1 cellular context compared by ENCODE assay signal in the genomic region with DNA sequence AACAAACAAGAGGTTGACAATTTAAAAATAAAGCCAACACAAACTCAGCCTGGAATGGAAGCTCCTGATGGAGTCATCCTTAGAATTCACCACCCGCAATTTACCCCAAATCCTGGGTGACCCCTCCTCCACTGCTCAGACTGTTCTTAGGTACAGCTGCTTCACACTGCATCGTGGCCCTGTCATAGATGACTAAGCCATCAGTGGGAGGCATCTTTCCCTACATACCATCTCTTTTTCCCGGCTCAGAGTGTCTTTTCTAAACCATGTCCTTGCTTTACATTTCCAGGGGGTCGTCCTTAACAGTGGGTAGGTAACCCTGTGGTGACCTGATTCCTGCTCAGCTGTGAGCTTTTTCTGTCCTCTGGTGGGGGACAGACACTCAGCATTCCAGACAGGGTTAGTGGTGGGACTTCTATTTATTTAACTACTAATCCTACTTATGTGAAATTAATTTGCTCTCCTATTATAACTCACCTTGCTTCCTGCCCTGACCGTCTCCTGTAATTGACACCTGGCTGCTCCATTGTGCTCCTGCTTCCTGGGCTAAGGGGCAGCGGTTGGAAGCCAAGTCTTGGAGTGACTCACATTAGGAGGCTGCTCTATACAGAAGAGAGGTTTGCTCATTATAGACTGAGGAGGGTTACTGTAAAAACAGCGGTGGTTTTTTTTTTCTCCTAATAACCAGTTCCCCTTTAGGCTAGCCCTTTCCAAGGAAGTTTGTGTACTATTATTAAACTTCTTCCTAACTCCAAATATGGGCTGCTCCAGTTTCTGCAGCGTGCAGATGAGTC.
TF ChIP-seq lines count a peak whose summit lies in the region.

No MANE protein-coding gene starts in this region.

TF ChIP-seq in WTC11, 78 proteins besides CTCF, POLR2A, EP300 and RAD21 (continued from another document):
- TF ChIP-seq, protein P1, sequence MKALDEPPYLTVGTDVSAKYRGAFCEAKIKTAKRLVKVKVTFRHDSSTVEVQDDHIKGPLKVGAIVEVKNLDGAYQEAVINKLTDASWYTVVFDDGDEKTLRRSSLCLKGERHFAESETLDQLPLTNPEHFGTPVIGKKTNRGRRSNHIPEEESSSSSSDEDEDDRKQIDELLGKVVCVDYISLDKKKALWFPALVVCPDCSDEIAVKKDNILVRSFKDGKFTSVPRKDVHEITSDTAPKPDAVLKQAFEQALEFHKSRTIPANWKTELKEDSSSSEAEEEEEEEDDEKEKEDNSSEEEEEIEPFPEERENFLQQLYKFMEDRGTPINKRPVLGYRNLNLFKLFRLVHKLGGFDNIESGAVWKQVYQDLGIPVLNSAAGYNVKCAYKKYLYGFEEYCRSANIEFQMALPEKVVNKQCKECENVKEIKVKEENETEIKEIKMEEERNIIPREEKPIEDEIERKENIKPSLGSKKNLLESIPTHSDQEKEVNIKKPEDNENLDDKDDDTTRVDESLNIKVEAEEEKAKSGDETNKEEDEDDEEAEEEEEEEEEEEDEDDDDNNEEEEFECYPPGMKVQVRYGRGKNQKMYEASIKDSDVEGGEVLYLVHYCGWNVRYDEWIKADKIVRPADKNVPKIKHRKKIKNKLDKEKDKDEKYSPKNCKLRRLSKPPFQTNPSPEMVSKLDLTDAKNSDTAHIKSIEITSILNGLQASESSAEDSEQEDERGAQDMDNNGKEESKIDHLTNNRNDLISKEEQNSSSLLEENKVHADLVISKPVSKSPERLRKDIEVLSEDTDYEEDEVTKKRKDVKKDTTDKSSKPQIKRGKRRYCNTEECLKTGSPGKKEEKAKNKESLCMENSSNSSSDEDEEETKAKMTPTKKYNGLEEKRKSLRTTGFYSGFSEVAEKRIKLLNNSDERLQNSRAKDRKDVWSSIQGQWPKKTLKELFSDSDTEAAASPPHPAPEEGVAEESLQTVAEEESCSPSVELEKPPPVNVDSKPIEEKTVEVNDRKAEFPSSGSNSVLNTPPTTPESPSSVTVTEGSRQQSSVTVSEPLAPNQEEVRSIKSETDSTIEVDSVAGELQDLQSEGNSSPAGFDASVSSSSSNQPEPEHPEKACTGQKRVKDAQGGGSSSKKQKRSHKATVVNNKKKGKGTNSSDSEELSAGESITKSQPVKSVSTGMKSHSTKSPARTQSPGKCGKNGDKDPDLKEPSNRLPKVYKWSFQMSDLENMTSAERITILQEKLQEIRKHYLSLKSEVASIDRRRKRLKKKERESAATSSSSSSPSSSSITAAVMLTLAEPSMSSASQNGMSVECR (CRISPR knock-in tag; IDR thresholded peaks at IDR 0.05; ENCODE audit: borderline replicate concordance) = no peak
- TF ChIP-seq, protein P2, sequence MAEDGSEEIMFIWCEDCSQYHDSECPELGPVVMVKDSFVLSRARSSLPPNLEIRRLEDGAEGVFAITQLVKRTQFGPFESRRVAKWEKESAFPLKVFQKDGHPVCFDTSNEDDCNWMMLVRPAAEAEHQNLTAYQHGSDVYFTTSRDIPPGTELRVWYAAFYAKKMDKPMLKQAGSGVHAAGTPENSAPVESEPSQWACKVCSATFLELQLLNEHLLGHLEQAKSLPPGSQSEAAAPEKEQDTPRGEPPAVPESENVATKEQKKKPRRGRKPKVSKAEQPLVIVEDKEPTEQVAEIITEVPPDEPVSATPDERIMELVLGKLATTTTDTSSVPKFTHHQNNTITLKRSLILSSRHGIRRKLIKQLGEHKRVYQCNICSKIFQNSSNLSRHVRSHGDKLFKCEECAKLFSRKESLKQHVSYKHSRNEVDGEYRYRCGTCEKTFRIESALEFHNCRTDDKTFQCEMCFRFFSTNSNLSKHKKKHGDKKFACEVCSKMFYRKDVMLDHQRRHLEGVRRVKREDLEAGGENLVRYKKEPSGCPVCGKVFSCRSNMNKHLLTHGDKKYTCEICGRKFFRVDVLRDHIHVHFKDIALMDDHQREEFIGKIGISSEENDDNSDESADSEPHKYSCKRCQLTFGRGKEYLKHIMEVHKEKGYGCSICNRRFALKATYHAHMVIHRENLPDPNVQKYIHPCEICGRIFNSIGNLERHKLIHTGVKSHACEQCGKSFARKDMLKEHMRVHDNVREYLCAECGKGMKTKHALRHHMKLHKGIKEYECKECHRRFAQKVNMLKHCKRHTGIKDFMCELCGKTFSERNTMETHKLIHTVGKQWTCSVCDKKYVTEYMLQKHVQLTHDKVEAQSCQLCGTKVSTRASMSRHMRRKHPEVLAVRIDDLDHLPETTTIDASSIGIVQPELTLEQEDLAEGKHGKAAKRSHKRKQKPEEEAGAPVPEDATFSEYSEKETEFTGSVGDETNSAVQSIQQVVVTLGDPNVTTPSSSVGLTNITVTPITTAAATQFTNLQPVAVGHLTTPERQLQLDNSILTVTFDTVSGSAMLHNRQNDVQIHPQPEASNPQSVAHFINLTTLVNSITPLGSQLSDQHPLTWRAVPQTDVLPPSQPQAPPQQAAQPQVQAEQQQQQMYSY (CRISPR knock-in tag; IDR thresholded peaks at IDR 0.05) = no peak
- TF ChIP-seq, protein P3, sequence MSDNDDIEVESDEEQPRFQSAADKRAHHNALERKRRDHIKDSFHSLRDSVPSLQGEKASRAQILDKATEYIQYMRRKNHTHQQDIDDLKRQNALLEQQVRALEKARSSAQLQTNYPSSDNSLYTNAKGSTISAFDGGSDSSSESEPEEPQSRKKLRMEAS (CRISPR knock-in tag; IDR thresholded peaks at IDR 0.05) = no peak
